In genomic region chr2:67445652-67446268, GRCh38 we compare ENCODE assay signal across 14 cellular contexts. TPM values are rescaled to one million over a fixed set of nuclear protein-coding genes. Genes with fewer than 3 reads are reported as not detected.
DNase-seq lines count a peak whose midpoint lies in the region; ATAC-seq and TF ChIP-seq lines count a peak whose summit lies in the region.
"Had no signal": no experiment of that assay in that cellular context is flagged by ENCODE, and none has a peak within 500 bp of the region (broad histone marks: within the 10 kb centered on the region; RNA-seq: fewer than 3 reads in every experiment).

No MANE protein-coding gene starts in this region.

- no peaks in the 10 kb centered on the region for H3K27me3 ChIP-seq in right atrium auricular region
- no peaks in the 10 kb centered on the region for H3K27me3 ChIP-seq in PC-3 (ENCODE audit: low read length)
- no peaks in the 10 kb centered on the region for H3K27me3 ChIP-seq in hepatocyte
- no peaks in the 10 kb centered on the region for H3K27me3 ChIP-seq in upper lobe of right lung
- H3K27me3 ChIP-seq: gastroesophageal sphincter, suprapubic skin had no signal

- ATAC-seq in left ventricle myocardium superior = peak; percentile 44
- ATAC-seq in PC-3 = peak; percentile 28
- ATAC-seq in upper lobe of right lung = peak; percentile 42
- ATAC-seq in GM21737 (IDR thresholded peaks at IDR 0.05; ENCODE audit: unreplicated experiment) = no peak
- ATAC-seq: gastroesophageal sphincter had no signal

- H3K4me1 ChIP-seq in right atrium auricular region = no peaks in the 10 kb centered on the region
- H3K4me1 ChIP-seq in PC-3 (ENCODE audit: insufficient read depth, low read length) = peaks cover 32% of the 10 kb centered on the region
- H3K4me1 ChIP-seq in hepatocyte (ENCODE audit: insufficient read depth) = peaks cover 14% of the 10 kb centered on the region
- no peaks in the 10 kb centered on the region for H3K4me1 ChIP-seq in upper lobe of right lung

- peak overlapping the region; percentile 39 for H2AFZ ChIP-seq in PC-3 (ENCODE audit: low read length)
- H2AFZ ChIP-seq in hepatocyte = no peak overlapping the region

- H3K9me3 ChIP-seq in right atrium auricular region (no peaks in the 10 kb centered on the region), PC-3 (ENCODE audit: low read length) (no peaks in the 10 kb centered on the region), hepatocyte (ENCODE audit: low read depth) (no peaks in the 10 kb centered on the region), upper lobe of right lung (no peaks in the 10 kb centered on the region)
- H3K9me3 ChIP-seq: suprapubic skin had no signal

- H3K4me3 ChIP-seq in right atrium auricular region (no peak overlapping the region), PC-3 (ENCODE audit: low read length) (no peak overlapping the region), hepatocyte (no peak overlapping the region), upper lobe of right lung (no peak overlapping the region)
- H3K4me3 ChIP-seq: gastroesophageal sphincter, suprapubic skin had no signal

- H3K79me2 ChIP-seq in PC-3 (ENCODE audit: low read length) (no peaks in the 10 kb centered on the region), hepatocyte (no peaks in the 10 kb centered on the region)

- TF ChIP-seq CTCF in right atrium auricular region (IDR thresholded peaks at IDR 0.05) = no peak
- TF ChIP-seq CTCF in PC-3 (conservative IDR thresholded peaks at IDR 0.05; ENCODE audit: low read depth, low read length) = no peak
- no peak for TF ChIP-seq CTCF in hepatocyte (IDR thresholded peaks at IDR 0.05; ENCODE audit: poor library complexity)
- no peak for TF ChIP-seq CTCF in upper lobe of right lung (IDR thresholded peaks at IDR 0.05)

- H3K4me2 ChIP-seq in PC-3 (ENCODE audit: low read length) = peak overlapping the region; percentile 37
- H3K4me2 ChIP-seq in hepatocyte = peak overlapping the region; percentile 35

- BruUV-seq in PC-3 (replicated peaks; lab: Mats Ljungman, UMichigan) = TSS peak; percentile 29

- H4K20me1 ChIP-seq in PC-3 (ENCODE audit: low read length) (no peaks in the 10 kb centered on the region), hepatocyte (ENCODE audit: insufficient read depth, poor library complexity, severe bottlenecking) (no peaks in the 10 kb centered on the region)

- WGBS in hepatocyte (ENCODE audit: low lambda C conversion rate, missing lambda C conversion rate) = 60% methylated on average over 5 of the region's 5 CpGs

- CTCF ChIA-PET in PC-3 (lab: Charles Lee) = no interaction called here

- no peaks in the 10 kb centered on the region for H3F3A ChIP-seq in PC-3 (ENCODE audit: low read length, unreplicated experiment)

- H3K27ac ChIP-seq in right atrium auricular region = no peak overlapping the region
- H3K27ac ChIP-seq in PC-3 (ENCODE audit: low read length) = peak overlapping the region; percentile 52
- H3K27ac ChIP-seq in hepatocyte = peak overlapping the region; percentile 50
- H3K27ac ChIP-seq in upper lobe of right lung = peak overlapping the region; percentile 4
- H3K27ac ChIP-seq: RWPE1, suprapubic skin had no signal

- intact Hi-C loops in left ventricle myocardium superior (cut with micrococcal nuclease) (no loop called here), PC-3 (cut with micrococcal nuclease) (loop anchor here (1.0 to 2.0 kb wide), 2 partner anchors 31 to 44 kb away; no protein-coding TSS in a partner anchor), upper lobe of right lung (cut with DNase I) (no loop called here)

- DNase-seq in left ventricle myocardium superior (no peak), right atrium auricular region (ENCODE audit: low spot score) (no peak), PC-3 (peak; percentile 61), hepatocyte (ENCODE audit: low spot score) (no peak), upper lobe of right lung (no peak), A172 (ENCODE audit: low spot score) (no peak)
- DNase-seq in activated naive CD4-positive, alpha-beta T cell (lab: John Stamatoyannopoulos, UW) = no peak
- DNase-seq: GF-D8, midbrain, NCI-H2227 treated with DMSO at 0.1 percent for 48 hours had no signal

- H3K36me3 ChIP-seq in right atrium auricular region = no peaks in the 10 kb centered on the region
- no peaks in the 10 kb centered on the region for H3K36me3 ChIP-seq in PC-3 (ENCODE audit: low read depth, low read length)
- no peaks in the 10 kb centered on the region for H3K36me3 ChIP-seq in hepatocyte (replicated peaks; ENCODE audit: insufficient read depth, low read depth)
- no peaks in the 10 kb centered on the region for H3K36me3 ChIP-seq in upper lobe of right lung
- H3K36me3 ChIP-seq: gastroesophageal sphincter, suprapubic skin had no signal

- H3K9me2 ChIP-seq in PC-3 (replicated peaks; ENCODE audit: low read length) = no peaks in the 10 kb centered on the region
- no peaks in the 10 kb centered on the region for H3K9me2 ChIP-seq in hepatocyte (replicated peaks; ENCODE audit: insufficient read depth)

- POLR2A ChIA-PET in PC-3 (lab: Charles Lee; ENCODE audit: unreplicated experiment) = interaction anchor here (1.1 kb wide), 1 partner anchor 10 kb away, joined by 3 read pairs; no protein-coding TSS in a partner anchor

- H3K9ac ChIP-seq in PC-3 (ENCODE audit: low read length) = peak overlapping the region; percentile 14

RNA-seq across cellular contexts. Expression of gene ETAA1, which starts 48.6 kb away (rescaled TPM):
- total RNA-seq in left ventricle myocardium superior (3.9 TPM), right atrium auricular region (1 to 10 TPM; 7.0 to 7.7 TPM), PC-3 (2014; rRNA removed) (12.1 and 14.0 TPM in 2 replicates), hepatocyte (23.7 and 26.1 TPM in 2 replicates), upper lobe of right lung (13.7 TPM)
- 6.6 and 7.2 TPM in 2 replicates for polyA plus RNA-seq in hepatocyte
- 29.4 and 42.1 TPM in 2 replicates for total RNA-seq in A172 (2014; rRNA removed; shearing (Covaris generic))

Comparison
In these comparisons a context has a peak if more than half of its experiments do, and no peak if none do; other contexts are left out.
1. H3K27ac ChIP-seq: peak in PC-3 (single experiment), hepatocyte (single experiment) and upper lobe of right lung (single experiment); none in right atrium auricular region (0 of 2).